In the genomic region with DNA sequence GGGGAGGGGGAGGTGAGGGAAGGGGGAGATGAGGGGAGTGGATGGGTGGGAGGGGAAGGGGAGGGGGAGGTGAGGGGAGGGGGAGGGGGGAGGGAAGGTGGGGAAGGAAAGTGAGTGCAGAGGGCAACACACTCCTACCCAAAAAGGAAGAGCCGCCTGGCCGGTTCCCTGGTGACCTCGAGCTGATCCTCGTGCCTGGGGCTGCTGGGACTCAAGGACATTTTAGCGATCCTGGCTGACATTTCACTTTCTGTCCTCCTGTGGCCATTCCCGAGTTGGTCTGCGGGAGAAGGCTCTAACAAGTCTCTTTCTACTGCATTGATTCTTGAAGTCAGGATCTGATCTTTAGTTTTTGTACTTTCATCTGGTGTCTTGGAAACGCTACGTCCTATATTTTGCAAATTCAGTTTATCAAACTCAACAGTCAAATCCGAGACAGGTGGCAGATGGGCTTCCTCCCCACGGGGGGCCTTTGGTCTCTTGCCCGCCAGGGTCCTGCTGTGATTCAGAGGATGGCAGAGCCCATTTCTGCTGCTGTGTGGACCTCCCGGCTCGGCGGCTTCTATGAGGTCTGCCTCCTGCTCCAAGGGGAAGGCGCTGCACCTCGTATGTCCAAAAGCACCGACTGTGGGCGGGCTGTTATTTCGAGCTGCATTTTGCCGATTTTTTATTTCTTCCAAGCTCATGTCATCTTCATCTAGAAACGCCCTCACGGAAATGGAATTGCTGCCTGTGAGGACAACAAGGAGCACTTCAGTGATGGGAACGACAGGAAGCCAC, we compare ENCODE assay signal across 14 cellular contexts. TPM values are rescaled to one million over a fixed set of nuclear protein-coding genes. Genes with fewer than 3 reads are reported as not detected.
DNase-seq lines count a peak whose midpoint lies in the region; ATAC-seq and TF ChIP-seq lines count a peak whose summit lies in the region.
"Had no signal": no experiment of that assay in that cellular context is flagged by ENCODE, and none has a peak within 500 bp of the region (broad histone marks: within the 10 kb centered on the region; RNA-seq: fewer than 3 reads in every experiment).

No MANE protein-coding gene starts in this region.

- intact Hi-C loops in Calu3 (cut with micrococcal nuclease; ENCODE audit: unreplicated experiment) (no loop called here), vagina (cut with DNase I) (no loop called here)

- H3K36me3 Mint-ChIP-seq in Calu3 (ENCODE audit: insufficient read depth, unreplicated experiment) (peaks cover 96% of the 10 kb centered on the region), glutamatergic neuron (ENCODE audit: unreplicated experiment) (peaks cover 40% of the 10 kb centered on the region)

- in situ Hi-C loops in GM23248 (cut with MboI) (no loop called here), GM13976 (cut with MboI; ENCODE audit: low sequenced_read_pairs, unreplicated experiment) (no loop called here)

- H3K4me3 Mint-ChIP-seq in Calu3 (ENCODE audit: low read depth, unreplicated experiment) (no peak overlapping the region), glutamatergic neuron (ENCODE audit: unreplicated experiment) (no peak overlapping the region)

- H3K9ac ChIP-seq in GM23248, result no peak overlapping the region

- H3K36me3 ChIP-seq in GM23248 (ENCODE audit: low read depth) (peaks cover 56% of the 10 kb centered on the region), vagina (peaks cover 0 to 92% of the 10 kb centered on the region in 2 donors)

- TSS peak; percentile 13 for BruUV-seq in Calu3 (replicated peaks; lab: Mats Ljungman, UMichigan)

- H3K4me3 ChIP-seq in GM23248 (no peak overlapping the region), vagina (no peak overlapping the region)
- H3K4me3 ChIP-seq: cardiac muscle cell, esophagus squamous epithelium, thoracic aorta had no signal

- ATAC-seq in GM21723 (IDR thresholded peaks at IDR 0.05; ENCODE audit: unreplicated experiment), result no peak
- ATAC-seq: right cardiac atrium had no signal

- DNase-seq in Calu3, result no peak
- DNase-seq in GM23248, result peak; percentile 55
- DNase-seq in SW480 (ENCODE audit: low spot score), result peak; percentile 17
- no peak for DNase-seq in glutamatergic neuron
- no peak for DNase-seq in vagina (ENCODE audit: extremely low spot score in 2 of 2)
- DNase-seq in GM13976 (ENCODE audit: low spot score), result no peak
- no peak for DNase-seq in NCI-H2029 treated with DMSO at 0.1 percent for 48 hours (lab: John Stamatoyannopoulos, UW)
- DNase-seq: CD4-positive, CD25-positive, alpha-beta regulatory T cell; esophagus squamous epithelium; IMR-90 had no signal

- H3K27me3 Mint-ChIP-seq in Calu3 (ENCODE audit: unreplicated experiment), result no peaks in the 10 kb centered on the region
- peaks cover 6% of the 10 kb centered on the region for H3K27me3 Mint-ChIP-seq in glutamatergic neuron (ENCODE audit: unreplicated experiment)
- H3K27me3 Mint-ChIP-seq: CD4-positive, CD25-positive, alpha-beta regulatory T cell had no signal

- H3K4me2 ChIP-seq in GM23248 (ENCODE audit: unreplicated experiment), result no peak overlapping the region

- H3K9me2 ChIP-seq in GM23248 (ENCODE audit: insufficient read depth), result no peaks in the 10 kb centered on the region

- no peaks in the 10 kb centered on the region for H3K9me3 ChIP-seq in GM23248 (ENCODE audit: low read depth)
- H3K9me3 ChIP-seq in vagina, result no peaks in the 10 kb centered on the region
- H3K9me3 ChIP-seq: esophagus squamous epithelium, thoracic aorta had no signal

- H3K4me1 Mint-ChIP-seq in Calu3 (ENCODE audit: low read depth, unreplicated experiment) (no peaks in the 10 kb centered on the region), glutamatergic neuron (ENCODE audit: low read depth, unreplicated experiment) (peaks cover 13% of the 10 kb centered on the region)

- H3K4me1 ChIP-seq in GM23248 (ENCODE audit: insufficient read depth) (no peaks in the 10 kb centered on the region), vagina (no peaks in the 10 kb centered on the region)
- H3K4me1 ChIP-seq: esophagus squamous epithelium had no signal

- H3K27ac Mint-ChIP-seq in Calu3 (ENCODE audit: unreplicated experiment), result peak overlapping the region; percentile 68
- H3K27ac Mint-ChIP-seq in glutamatergic neuron (ENCODE audit: unreplicated experiment), result peak overlapping the region; percentile 39

- TF ChIP-seq POLR2A in vagina (IDR thresholded peaks at IDR 0.05), result no peak

- peaks cover 50% of the 10 kb centered on the region for H3K79me2 ChIP-seq in GM23248 (ENCODE audit: insufficient read depth)

- CTCF ChIA-PET in Calu3 (lab: Charles Lee), result no interaction called here

- H3K9me3 Mint-ChIP-seq in Calu3 (ENCODE audit: low read depth, unreplicated experiment), result peaks cover 2% of the 10 kb centered on the region
- peaks cover 5% of the 10 kb centered on the region for H3K9me3 Mint-ChIP-seq in glutamatergic neuron (ENCODE audit: unreplicated experiment)
- H3K9me3 Mint-ChIP-seq: CD4-positive, CD25-positive, alpha-beta regulatory T cell had no signal

- H3K27ac ChIP-seq in GM23248, result no peak overlapping the region
- no peak overlapping the region for H3K27ac ChIP-seq in vagina
- H3K27ac ChIP-seq: cardiac muscle cell, esophagus squamous epithelium, thoracic aorta had no signal

- WGBS in GM23248 (ENCODE audit: low coverage in 1 of 2, low lambda C conversion rate in 2 of 2, missing lambda C conversion rate in 2 of 2), 2 experiments, result 78 to 83% methylated on average over 24 of the region's 24 CpGs

- peaks cover 47% of the 10 kb centered on the region for H3F3A ChIP-seq in GM23248 (ENCODE audit: insufficient read depth)

- H4K20me1 ChIP-seq in GM23248 (ENCODE audit: insufficient read depth), result no peaks in the 10 kb centered on the region

- no peaks in the 10 kb centered on the region for H3K27me3 ChIP-seq in GM23248 (replicated peaks; ENCODE audit: insufficient read depth)
- no peaks in the 10 kb centered on the region for H3K27me3 ChIP-seq in vagina
- H3K27me3 ChIP-seq: cardiac muscle cell, esophagus squamous epithelium had no signal

- no peak for TF ChIP-seq CTCF in Calu3 (IDR thresholded peaks at IDR 0.05; ENCODE audit: unreplicated experiment)
- TF ChIP-seq CTCF in glutamatergic neuron (IDR thresholded peaks at IDR 0.05; ENCODE audit: partially characterized antibody, unreplicated experiment), result no peak
- TF ChIP-seq CTCF in vagina (IDR thresholded peaks at IDR 0.05), result no peak
- TF ChIP-seq CTCF in GM13976 (IDR thresholded peaks at IDR 0.05; ENCODE audit: borderline replicate concordance, control extremely low read depth, extremely low read depth, insufficient read depth, missing control alignments), result no peak

- no peak overlapping the region for H2AFZ ChIP-seq in GM23248

RNA-seq across cellular contexts. Expression of gene PGAM5, which starts 19.1 kb away (rescaled TPM):
- 100 and 101 TPM in 2 replicates for total RNA-seq in Calu3 (2022)
- total RNA-seq in GM23248 (2014; rRNA removed; shearing (Covaris generic)), result 26.1 and 28.7 TPM in 2 replicates
- 10.2 and 12.0 TPM in 2 replicates for polyA plus RNA-seq in GM23248 (2016; fragmentation: Nextera tagmentation; extraction: Ambion mirVana)
- 29.1 TPM for total RNA-seq in glutamatergic neuron (ENCODE audit: unreplicated experiment)
- 27.0 TPM for total RNA-seq in vagina

RNA-seq across cellular contexts. Expression of gene ANKLE2, which starts 31.9 kb away (rescaled TPM):
- 175 and 190 TPM in 2 replicates for total RNA-seq in Calu3 (2022)
- 69.6 and 83.3 TPM in 2 replicates for total RNA-seq in GM23248 (2014; rRNA removed; shearing (Covaris generic))
- polyA plus RNA-seq in GM23248 (2016; fragmentation: Nextera tagmentation; extraction: Ambion mirVana), result 48.3 and 49.4 TPM in 2 replicates
- 105 TPM for total RNA-seq in glutamatergic neuron (ENCODE audit: unreplicated experiment)
- total RNA-seq in vagina, result 63.1 TPM

RNA-seq across cellular contexts. Expression of gene PXMP2, which starts 42.3 kb away (rescaled TPM):
- total RNA-seq in Calu3 (2022) (41.9 and 45.0 TPM in 2 replicates), glutamatergic neuron (ENCODE audit: unreplicated experiment) (9.8 TPM), vagina (15.0 TPM)
- 26.3 and 28.5 TPM in 2 replicates for total RNA-seq in GM23248 (2014; rRNA removed; shearing (Covaris generic))
- polyA plus RNA-seq in GM23248 (2016; fragmentation: Nextera tagmentation; extraction: Ambion mirVana), result 36.5 and 37.2 TPM in 2 replicates

RNA-seq across cellular contexts. Expression of gene POLE, which starts 42.6 kb away (rescaled TPM):
- total RNA-seq in Calu3 (2022) (179 and 200 TPM in 2 replicates), glutamatergic neuron (ENCODE audit: unreplicated experiment) (38.6 TPM), vagina (56.7 TPM)
- 9.5 and 16.2 TPM in 2 replicates for total RNA-seq in GM23248 (2014; rRNA removed; shearing (Covaris generic))
- polyA plus RNA-seq in GM23248 (2016; fragmentation: Nextera tagmentation; extraction: Ambion mirVana), result 5.2 and 6.0 TPM in 2 replicates

Comparison
In these comparisons a context has a peak if more than half of its experiments do, and no peak if none do; other contexts are left out.
1. DNase-seq: peak in GM23248 (single experiment) and SW480 (single experiment); none in Calu3 (single experiment), glutamatergic neuron (single experiment), vagina (0 of 2), GM13976 (single experiment) and NCI-H2029 treated with DMSO at 0.1 percent for 48 hours (single experiment).